Comparison of ENCODE assay signal across 9 cellular contexts in the genomic region with DNA sequence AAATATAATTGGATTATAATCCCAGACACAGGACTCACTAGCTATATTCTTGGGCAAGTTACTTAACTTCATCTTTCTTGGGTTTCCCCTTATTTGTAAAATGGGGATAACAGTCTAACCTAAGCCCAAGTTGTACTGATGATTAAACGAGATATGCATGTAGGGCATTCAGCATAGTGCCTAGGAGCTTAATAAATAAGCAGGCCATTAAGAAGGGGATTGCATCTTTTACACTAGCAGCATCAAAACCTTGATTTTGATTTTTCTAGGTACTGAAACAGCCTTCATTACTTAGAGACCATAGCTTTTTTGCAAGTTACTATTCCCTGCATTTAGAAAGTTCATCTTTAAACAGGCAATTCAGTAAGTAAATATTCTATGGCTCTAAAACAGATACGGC. TPM values are rescaled to one million over a fixed set of nuclear protein-coding genes. Genes with fewer than 3 reads are reported as not detected.
A peak's percentile ranks its signal among the peaks of the same experiment; 100 is the strongest.
DNase-seq lines count a peak whose midpoint lies in the region; ATAC-seq and TF ChIP-seq lines count a peak whose summit lies in the region.
"Had no signal": no experiment of that assay in that cellular context is flagged by ENCODE, and none has a peak within 500 bp of the region (broad histone marks: within the 10 kb centered on the region; RNA-seq: fewer than 3 reads in every experiment).

No MANE protein-coding gene starts in this region.

- peak overlapping the region; percentile 73 for H3K4me3 Mint-ChIP-seq in activated naive CD4-positive, alpha-beta T cell treated with anti-CD3 and anti-CD28 coated beads, Interleukin-2, amount 10 ng/mL, durations not matched to agents 7 days and 5 days
- peak overlapping the region; percentile 89 to 96 (median 94) for H3K4me3 Mint-ChIP-seq in brain

- H3K9me3 ChIP-seq in lower lobe of right lung (no peaks in the 10 kb centered on the region), tibial nerve (no peaks in the 10 kb centered on the region)

- ATAC-seq in lower lobe of right lung (no peak), GM19351 (IDR thresholded peaks at IDR 0.05; ENCODE audit: unreplicated experiment) (no peak)

- H3K27ac Mint-ChIP-seq in activated naive CD4-positive, alpha-beta T cell treated with anti-CD3 and anti-CD28 coated beads, Interleukin-2, amount 10 ng/mL, durations not matched to agents 7 days and 5 days, result no peak overlapping the region
- peak overlapping the region; percentile 97 to 100 (median 99) for H3K27ac Mint-ChIP-seq in brain

- peaks cover 24% of the 10 kb centered on the region for H3K4me1 ChIP-seq in lower lobe of right lung
- H3K4me1 ChIP-seq in tibial nerve, result peaks cover 0 to 20% (median 3%) of the 10 kb centered on the region in 4 donors

- H3K4me3 ChIP-seq in lower lobe of right lung (peak overlapping the region; percentile 75), tibial nerve (peak overlapping the region; percentile 48 to 99 (median 91))

- TF ChIP-seq EP300 in tibial nerve (IDR thresholded peaks at IDR 0.05), result no peak

- no peaks in the 10 kb centered on the region for H3K36me3 Mint-ChIP-seq in activated naive CD4-positive, alpha-beta T cell treated with anti-CD3 and anti-CD28 coated beads, Interleukin-2, amount 10 ng/mL, durations not matched to agents 7 days and 5 days
- peaks cover 25% of the 10 kb centered on the region for H3K36me3 Mint-ChIP-seq in brain

- TF ChIP-seq CTCF in brain (conservative IDR thresholded peaks at IDR 0.05) (no peak), lower lobe of right lung (IDR thresholded peaks at IDR 0.05) (no peak), tibial nerve (IDR thresholded peaks at IDR 0.05) (no peak)

- 9 to 10% methylated on average over 2 of the region's 2 CpGs for WGBS in tibial nerve, 2 donors

- DNase-seq in activated naive CD4-positive, alpha-beta T cell treated with anti-CD3 and anti-CD28 coated beads, Interleukin-2, amount 10 ng/mL, durations not matched to agents 7 days and 5 days, result no peak
- DNase-seq in activated naive CD4-positive, alpha-beta T cell (lab: John Stamatoyannopoulos, UW), result no peak
- DNase-seq in lower lobe of right lung (no peak), tibial nerve (ENCODE audit: low spot score in 2 of 2) (no peak), DMS153 (lab: John Stamatoyannopoulos, UW) (no peak), NCI-H187 (lab: John Stamatoyannopoulos, UW) (no peak)
- DNase-seq: dermis blood vessel endothelial cell had no signal

- H3K9me3 Mint-ChIP-seq in activated naive CD4-positive, alpha-beta T cell treated with anti-CD3 and anti-CD28 coated beads, Interleukin-2, amount 10 ng/mL, durations not matched to agents 7 days and 5 days, result no peaks in the 10 kb centered on the region
- H3K9me3 Mint-ChIP-seq in brain, result peaks cover 3 to 15% (median 8%) of the 10 kb centered on the region in 5 experiments

- H3K36me3 ChIP-seq in lower lobe of right lung, result no peaks in the 10 kb centered on the region
- no peaks in the 10 kb centered on the region for H3K36me3 ChIP-seq in tibial nerve

- TF ChIP-seq POLR2A in tibial nerve (IDR thresholded peaks at IDR 0.05), result no peak

- H3K27ac ChIP-seq in lower lobe of right lung, result peak overlapping the region; percentile 99
- H3K27ac ChIP-seq in tibial nerve, result peak overlapping the region; percentile 96 to 100 (median 99)

- intact Hi-C loops in lower lobe of right lung (cut with DNase I), result no loop called here

- H3K27me3 ChIP-seq in lower lobe of right lung (ENCODE audit: low read depth), result no peaks in the 10 kb centered on the region
- no peaks in the 10 kb centered on the region for H3K27me3 ChIP-seq in tibial nerve

- peaks cover 23% of the 10 kb centered on the region for H3K4me1 Mint-ChIP-seq in activated naive CD4-positive, alpha-beta T cell treated with anti-CD3 and anti-CD28 coated beads, Interleukin-2, amount 10 ng/mL, durations not matched to agents 7 days and 5 days
- H3K4me1 Mint-ChIP-seq in brain, result peaks cover 15% of the 10 kb centered on the region

- peaks cover 17% of the 10 kb centered on the region for H3K27me3 Mint-ChIP-seq in activated naive CD4-positive, alpha-beta T cell treated with anti-CD3 and anti-CD28 coated beads, Interleukin-2, amount 10 ng/mL, durations not matched to agents 7 days and 5 days
- peaks cover 14% of the 10 kb centered on the region for H3K27me3 Mint-ChIP-seq in brain

- CTCF ChIA-PET in activated naive CD4-positive, alpha-beta T cell treated with anti-CD3 and anti-CD28 coated beads, Interleukin-2, amount 10 ng/mL, durations not matched to agents 7 days and 5 days (lab: Charles Lee), result interaction anchor here (0.6 to 0.7 kb wide), 2 partner anchors 26 to 98 kb away, joined by 3 read pairs; no protein-coding TSS in a partner anchor

RNA-seq across cellular contexts. Expression of gene QKI, which starts 2.2 kb away (rescaled TPM):
- polyA plus RNA-seq in brain (ENCODE audit: insufficient read depth, low read depth, low replicate concordance), result 70.0 TPM
- total RNA-seq in lower lobe of right lung, result 247 TPM
- total RNA-seq in tibial nerve, result 100 to 1,000 TPM; 365 to 570 (median 511) TPM
